ENCODE assay signal across 14 cellular contexts in the genomic region with DNA sequence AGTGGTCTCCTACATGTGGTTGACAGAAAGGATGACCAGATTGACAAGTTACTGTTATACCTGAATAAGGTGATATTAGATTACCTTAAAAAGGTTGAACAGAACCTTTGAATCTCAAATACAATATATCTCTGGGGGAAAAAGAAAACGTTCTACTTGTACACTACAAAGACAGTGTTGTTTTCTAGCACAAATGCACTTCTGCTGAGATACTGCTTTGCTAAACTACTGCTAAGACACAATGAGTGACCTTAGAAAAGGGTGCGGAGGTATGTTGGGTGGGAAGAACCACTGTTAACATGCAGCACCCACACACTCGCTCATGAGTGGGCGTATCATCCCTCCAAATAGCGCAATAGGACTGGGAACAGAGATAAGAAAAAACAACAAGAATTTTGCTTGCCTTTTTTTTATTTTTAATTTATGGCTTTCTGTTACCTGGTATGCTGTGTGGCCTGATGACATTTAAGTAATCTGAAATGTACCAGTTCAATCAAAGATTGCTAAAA. TPM values are rescaled to one million over a fixed set of nuclear protein-coding genes. Genes with fewer than 3 reads are reported as not detected.
DNase-seq lines count a peak whose midpoint lies in the region; ATAC-seq and TF ChIP-seq lines count a peak whose summit lies in the region.
"Had no signal": no experiment of that assay in that cellular context is flagged by ENCODE, and none has a peak within 500 bp of the region (broad histone marks: within the 10 kb centered on the region; RNA-seq: fewer than 3 reads in every experiment).

No MANE protein-coding gene starts in this region.

- H3K9ac ChIP-seq in OCI-LY1 (ENCODE audit: low read length) (peak overlapping the region; percentile 96), subcutaneous abdominal adipose tissue (ENCODE audit: low read length in 5 of 5) (peak overlapping the region in 1 of 5 donors; percentile 37)

- peak overlapping the region; percentile 98 for H3K4me2 ChIP-seq in OCI-LY1 (ENCODE audit: low read length)

- TF ChIP-seq CTCF in OCI-LY1 (IDR thresholded peaks at IDR 0.05; ENCODE audit: low read length) (no peak), brain (conservative IDR thresholded peaks at IDR 0.05) (no peak)

- H3K27ac ChIP-seq in OCI-LY1 (ENCODE audit: low read depth, low read length, poor library complexity, severe bottlenecking) (peak overlapping the region; percentile 97), subcutaneous abdominal adipose tissue (ENCODE audit: low read depth, low read length) (peak overlapping the region; percentile 95)

- H4K20me1 ChIP-seq in OCI-LY1 (ENCODE audit: insufficient read depth, low read length) = no peaks in the 10 kb centered on the region

- CTCF ChIA-PET in activated naive CD4-positive, alpha-beta T cell treated with anti-CD3 and anti-CD28 coated beads for 36 hours (lab: Charles Lee) = interaction anchor here (2.3 to 2.8 kb wide), 4 partner anchors 12 to 193 kb away, joined by 10 to 19 read pairs (median 14); no protein-coding TSS in a partner anchor

- no peaks in the 10 kb centered on the region for H3K9me3 Mint-ChIP-seq in activated naive CD4-positive, alpha-beta T cell treated with anti-CD3 and anti-CD28 coated beads for 36 hours
- H3K9me3 Mint-ChIP-seq in brain = peaks cover 0 to 4% (median 0%) of the 10 kb centered on the region in 5 experiments

- H2AFZ ChIP-seq in OCI-LY1 (ENCODE audit: low read length) = no peak overlapping the region

- intact Hi-C loops in activated naive CD4-positive, alpha-beta T cell treated with anti-CD3 and anti-CD28 coated beads for 36 hours (cut with micrococcal nuclease) = no loop called here

- H3K9me2 ChIP-seq in OCI-LY1 (ENCODE audit: low read depth, low read length) = no peaks in the 10 kb centered on the region

- H3K4me1 ChIP-seq in OCI-LY1 (ENCODE audit: insufficient read depth, low read length, severe bottlenecking) (peaks cover 68% of the 10 kb centered on the region), subcutaneous abdominal adipose tissue (ENCODE audit: control insufficient read depth in 5 of 5, insufficient read depth in 5 of 5, low read length in 5 of 5) (peaks cover 0 to 66% (median 61%) of the 10 kb centered on the region in 5 donors)

- H3K36me3 ChIP-seq in OCI-LY1 (ENCODE audit: insufficient read depth, low read length) = peaks cover 98% of the 10 kb centered on the region
- H3K36me3 ChIP-seq in subcutaneous abdominal adipose tissue (ENCODE audit: control insufficient read depth in 5 of 5, insufficient read depth in 5 of 5, low read length in 5 of 5) = no peaks in the 10 kb centered on the region
- H3K36me3 ChIP-seq: HAP-1 had no signal

- H3K4me1 Mint-ChIP-seq in activated naive CD4-positive, alpha-beta T cell treated with anti-CD3 and anti-CD28 coated beads for 36 hours (ENCODE audit: low read depth) = peaks cover 64% of the 10 kb centered on the region
- H3K4me1 Mint-ChIP-seq in brain = peaks cover 78% of the 10 kb centered on the region

- no peak for DNase-seq in activated naive CD4-positive, alpha-beta T cell treated with anti-CD3 and anti-CD28 coated beads for 36 hours
- no peak for DNase-seq in activated naive CD4-positive, alpha-beta T cell treated with anti-CD3 and anti-CD28 coated beads, Interleukin-2, amount 50 U/mL, for 16 hours
- no peak for DNase-seq in activated CD8-positive, alpha-beta memory T cell treated with anti-CD3 and anti-CD28 coated beads, Interleukin-2, amount 50 U/mL, for 4 hours
- DNase-seq in activated gamma-delta T cell treated with Interleukin-2 at 50 U/mL for 16 hours = no peak
- DNase-seq: activated CD4-positive, alpha-beta T cell treated with anti-CD3 and anti-CD28 coated beads, Interleukin-2, amount 50 U/mL, for 1 hour; NCI-H1092; NCI-H345; PC-3 had no signal

- H3F3A ChIP-seq in OCI-LY1 (ENCODE audit: insufficient read depth, low read length) = peaks cover 3% of the 10 kb centered on the region; the same call in 1 of the 2 replicates

- peaks cover 100% of the 10 kb centered on the region for H3K79me2 ChIP-seq in OCI-LY1 (ENCODE audit: insufficient read depth, low read length)

- H3K36me3 Mint-ChIP-seq in activated naive CD4-positive, alpha-beta T cell treated with anti-CD3 and anti-CD28 coated beads for 36 hours (ENCODE audit: low read depth) = peaks cover 30% of the 10 kb centered on the region
- H3K36me3 Mint-ChIP-seq in brain = no peaks in the 10 kb centered on the region

- no peaks in the 10 kb centered on the region for H3K27me3 Mint-ChIP-seq in activated naive CD4-positive, alpha-beta T cell treated with anti-CD3 and anti-CD28 coated beads for 36 hours (ENCODE audit: low read depth)
- peaks cover 11% of the 10 kb centered on the region for H3K27me3 Mint-ChIP-seq in brain

- H3K9me3 ChIP-seq in OCI-LY1 (ENCODE audit: low read length) = no peaks in the 10 kb centered on the region
- no peaks in the 10 kb centered on the region for H3K9me3 ChIP-seq in subcutaneous abdominal adipose tissue (ENCODE audit: control insufficient read depth in 5 of 5, low read length in 5 of 5)
- H3K9me3 ChIP-seq: HAP-1 had no signal

- H3K27ac Mint-ChIP-seq in activated naive CD4-positive, alpha-beta T cell treated with anti-CD3 and anti-CD28 coated beads for 36 hours = peak overlapping the region; percentile 75
- H3K27ac Mint-ChIP-seq in brain = peak overlapping the region in 3 of 5 experiments; percentile 19 to 73 (median 70)

- peak overlapping the region; percentile 54 for H3K4me3 Mint-ChIP-seq in activated naive CD4-positive, alpha-beta T cell treated with anti-CD3 and anti-CD28 coated beads for 36 hours
- peak overlapping the region; percentile 15 to 78 (median 41) for H3K4me3 Mint-ChIP-seq in brain

- H3K27me3 ChIP-seq in OCI-LY1 (ENCODE audit: insufficient read depth, low read length) (no peaks in the 10 kb centered on the region), subcutaneous abdominal adipose tissue (ENCODE audit: control insufficient read depth in 5 of 5, insufficient read depth in 4 of 5, low read length in 5 of 5) (no peaks in the 10 kb centered on the region)

- H3K4me3 ChIP-seq in OCI-LY1 (ENCODE audit: low read depth, low read length, poor library complexity, severe bottlenecking) (peak overlapping the region; percentile 88), subcutaneous abdominal adipose tissue (ENCODE audit: low read depth in 1 of 5, low read length in 5 of 5) (no peak overlapping the region)
- H3K4me3 ChIP-seq: HAP-1, skin epidermis had no signal

- no peak for ATAC-seq in GM19463 (IDR thresholded peaks at IDR 0.05; ENCODE audit: unreplicated experiment)
- ATAC-seq: PC-3 had no signal

RNA-seq across cellular contexts. Expression of a gene that starts 6.1 kb away (rescaled TPM):
- 10 to 100 TPM; 48.4 to 49.6 TPM for total RNA-seq in activated naive CD4-positive, alpha-beta T cell treated with anti-CD3 and anti-CD28 coated beads for 36 hours
- polyA plus RNA-seq in brain (ENCODE audit: insufficient read depth, low read depth, low replicate concordance) = 8.0 TPM

RNA-seq across cellular contexts. Expression of a gene that starts 53.5 kb away (rescaled TPM):
- total RNA-seq in activated naive CD4-positive, alpha-beta T cell treated with anti-CD3 and anti-CD28 coated beads for 36 hours = 10 to 100 TPM; 75.2 to 81.5 TPM
- polyA plus RNA-seq in brain (ENCODE audit: insufficient read depth, low read depth, low replicate concordance) = 36.3 TPM
